1 cellular context compared by ENCODE assay signal in the genomic region with DNA sequence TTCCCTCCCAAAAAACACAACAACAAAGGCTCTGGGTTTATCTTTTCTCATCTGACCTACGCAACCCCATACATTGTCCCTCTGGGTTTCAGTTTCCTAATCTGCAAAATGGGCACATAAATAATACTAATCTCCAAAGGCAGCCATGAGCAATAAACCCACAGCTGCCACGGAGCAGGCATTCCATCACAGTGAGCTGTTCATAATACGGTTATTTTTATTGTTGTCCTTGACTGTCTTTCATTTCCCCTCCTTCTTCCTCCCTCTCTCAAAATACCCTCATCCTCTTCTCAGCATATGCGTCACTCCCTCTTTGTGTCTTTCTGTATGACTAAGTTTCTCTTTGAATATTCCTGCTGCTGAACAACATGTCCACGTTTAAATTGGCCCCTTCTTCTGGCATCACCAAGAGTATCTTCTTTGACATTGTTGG.
TF ChIP-seq lines count a peak whose summit lies in the region.

No MANE protein-coding gene starts in this region.

TF ChIP-seq in GM12878, 131 proteins besides CTCF, POLR2A, EP300 and RAD21 (continued from another document and continues in another):
- TF ChIP-seq, protein P1, sequence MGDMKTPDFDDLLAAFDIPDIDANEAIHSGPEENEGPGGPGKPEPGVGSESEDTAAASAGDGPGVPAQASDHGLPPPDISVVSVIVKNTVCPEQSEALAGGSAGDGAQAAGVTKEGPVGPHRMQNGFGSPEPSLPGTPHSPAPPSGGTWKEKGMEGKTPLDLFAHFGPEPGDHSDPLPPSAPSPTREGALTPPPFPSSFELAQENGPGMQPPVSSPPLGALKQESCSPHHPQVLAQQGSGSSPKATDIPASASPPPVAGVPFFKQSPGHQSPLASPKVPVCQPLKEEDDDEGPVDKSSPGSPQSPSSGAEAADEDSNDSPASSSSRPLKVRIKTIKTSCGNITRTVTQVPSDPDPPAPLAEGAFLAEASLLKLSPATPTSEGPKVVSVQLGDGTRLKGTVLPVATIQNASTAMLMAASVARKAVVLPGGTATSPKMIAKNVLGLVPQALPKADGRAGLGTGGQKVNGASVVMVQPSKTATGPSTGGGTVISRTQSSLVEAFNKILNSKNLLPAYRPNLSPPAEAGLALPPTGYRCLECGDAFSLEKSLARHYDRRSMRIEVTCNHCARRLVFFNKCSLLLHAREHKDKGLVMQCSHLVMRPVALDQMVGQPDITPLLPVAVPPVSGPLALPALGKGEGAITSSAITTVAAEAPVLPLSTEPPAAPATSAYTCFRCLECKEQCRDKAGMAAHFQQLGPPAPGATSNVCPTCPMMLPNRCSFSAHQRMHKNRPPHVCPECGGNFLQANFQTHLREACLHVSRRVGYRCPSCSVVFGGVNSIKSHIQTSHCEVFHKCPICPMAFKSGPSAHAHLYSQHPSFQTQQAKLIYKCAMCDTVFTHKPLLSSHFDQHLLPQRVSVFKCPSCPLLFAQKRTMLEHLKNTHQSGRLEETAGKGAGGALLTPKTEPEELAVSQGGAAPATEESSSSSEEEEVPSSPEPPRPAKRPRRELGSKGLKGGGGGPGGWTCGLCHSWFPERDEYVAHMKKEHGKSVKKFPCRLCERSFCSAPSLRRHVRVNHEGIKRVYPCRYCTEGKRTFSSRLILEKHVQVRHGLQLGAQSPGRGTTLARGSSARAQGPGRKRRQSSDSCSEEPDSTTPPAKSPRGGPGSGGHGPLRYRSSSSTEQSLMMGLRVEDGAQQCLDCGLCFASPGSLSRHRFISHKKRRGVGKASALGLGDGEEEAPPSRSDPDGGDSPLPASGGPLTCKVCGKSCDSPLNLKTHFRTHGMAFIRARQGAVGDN (IDR thresholded peaks at IDR 0.05), result 0 out of 2 replicates have a peak, but pooled peaks have one; percentile 9
- TF ChIP-seq HDAC2 (IDR thresholded peaks at IDR 0.05) (no peak), ETV6 (conservative IDR thresholded peaks at IDR 0.05 in 1 of 2, IDR thresholded peaks at IDR 0.05 in 1 of 2; ENCODE audit: borderline replicate concordance in 1 of 2, low read depth in 1 of 2) (peak in 1 of 2 experiments; percentile 99; a peak in 2 of 4 replicates), TBL1XR1 (IDR thresholded peaks at IDR 0.05; ENCODE audit: low read depth, low read length) (no peak), RBBP5 (conservative IDR thresholded peaks at IDR 0.05) (no peak), RB1 (IDR thresholded peaks at IDR 0.05; ENCODE audit: borderline replicate concordance) (no peak), GATAD2B (conservative IDR thresholded peaks at IDR 0.05; ENCODE audit: low read depth) (no peak), RCOR1 (conservative IDR thresholded peaks at IDR 0.05; ENCODE audit: low read depth, low read length) (no peak), YBX1 (IDR thresholded peaks at IDR 0.05) (no peak), CHD2 (IDR thresholded peaks at IDR 0.05; ENCODE audit: borderline replicate concordance, low read depth, low read length) (no peak), KDM1A (IDR thresholded peaks at IDR 0.05; ENCODE audit: borderline replicate concordance) (no peak), CBX5 (IDR thresholded peaks at IDR 0.05; ENCODE audit: low read depth) (peak; percentile 98), HCFC1 (IDR thresholded peaks at IDR 0.05; ENCODE audit: low read length) (no peak), IRF4 (IDR thresholded peaks at IDR 0.05; ENCODE audit: low read depth, low read length) (peak; percentile 87; the same call in 1 of the 2 replicates), TCF7 (IDR thresholded peaks at IDR 0.05; ENCODE audit: borderline replicate concordance) (peak; percentile 69), SP1 (IDR thresholded peaks at IDR 0.05; ENCODE audit: low read depth, low read length) (peak; percentile 59), POLR2AphosphoS5 (IDR thresholded peaks at IDR 0.05; ENCODE audit: low read length) (no peak), MYC (IDR thresholded peaks at IDR 0.05; ENCODE audit: insufficient read depth, insufficient read length, insufficient replicate concordance, low read length, severe bottlenecking) (no peak), CREM (IDR thresholded peaks at IDR 0.05; ENCODE audit: low read depth) (peak; percentile 90), IKZF2 (IDR thresholded peaks at IDR 0.05) (peak; percentile 91 to 93), KLF5 (IDR thresholded peaks at IDR 0.05; ENCODE audit: partially characterized antibody) (peak; percentile 79), PML (IDR thresholded peaks at IDR 0.05; ENCODE audit: low read length) (peak; percentile 52; the same call in 1 of the 2 replicates), POLR2AphosphoS2 (IDR thresholded peaks at IDR 0.05; ENCODE audit: low read depth, low read length) (no peak), JUNB (IDR thresholded peaks at IDR 0.05) (peak; percentile 96), RFX5 (IDR thresholded peaks at IDR 0.05; ENCODE audit: low read depth, low read length) (no peak), SUPT20H (IDR thresholded peaks at IDR 0.05; ENCODE audit: borderline replicate concordance, control insufficient read depth, low read depth, low read length) (no peak), MEF2B (IDR thresholded peaks at IDR 0.05; ENCODE audit: partially characterized antibody, poor library complexity, severe bottlenecking) (peak; percentile 49), ZNF217 (IDR thresholded peaks at IDR 0.05) (peak; percentile 70), TCF12 (IDR thresholded peaks at IDR 0.05; ENCODE audit: low read depth, low read length) (peak; percentile 64), NR2C1 (IDR thresholded peaks at IDR 0.05) (no peak)
- TF ChIP-seq, protein P2, sequence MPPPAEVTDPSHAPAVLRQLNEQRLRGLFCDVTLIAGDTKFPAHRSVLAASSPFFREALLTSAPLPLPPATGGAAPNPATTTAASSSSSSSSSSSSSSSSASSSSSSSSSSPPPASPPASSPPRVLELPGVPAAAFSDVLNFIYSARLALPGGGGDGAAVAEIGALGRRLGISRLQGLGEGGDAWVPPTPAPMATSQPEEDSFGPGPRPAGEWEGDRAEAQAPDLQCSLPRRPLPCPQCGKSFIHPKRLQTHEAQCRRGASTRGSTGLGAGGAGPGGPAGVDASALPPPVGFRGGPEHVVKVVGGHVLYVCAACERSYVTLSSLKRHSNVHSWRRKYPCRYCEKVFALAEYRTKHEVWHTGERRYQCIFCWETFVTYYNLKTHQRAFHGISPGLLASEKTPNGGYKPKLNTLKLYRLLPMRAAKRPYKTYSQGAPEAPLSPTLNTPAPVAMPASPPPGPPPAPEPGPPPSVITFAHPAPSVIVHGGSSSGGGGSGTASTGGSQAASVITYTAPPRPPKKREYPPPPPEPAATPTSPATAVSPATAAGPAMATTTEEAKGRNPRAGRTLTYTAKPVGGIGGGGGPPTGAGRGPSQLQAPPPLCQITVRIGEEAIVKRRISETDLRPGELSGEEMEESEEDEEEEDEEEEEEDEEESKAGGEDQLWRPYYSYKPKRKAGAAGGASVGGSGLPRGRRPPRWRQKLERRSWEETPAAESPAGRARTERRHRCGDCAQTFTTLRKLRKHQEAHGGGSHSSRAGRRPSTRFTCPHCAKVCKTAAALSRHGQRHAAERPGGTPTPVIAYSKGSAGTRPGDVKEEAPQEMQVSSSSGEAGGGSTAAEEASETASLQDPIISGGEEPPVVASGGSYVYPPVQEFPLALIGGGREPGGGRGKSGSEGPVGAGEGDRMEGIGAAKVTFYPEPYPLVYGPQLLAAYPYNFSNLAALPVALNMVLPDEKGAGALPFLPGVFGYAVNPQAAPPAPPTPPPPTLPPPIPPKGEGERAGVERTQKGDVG (CRISPR knock-in tag; IDR thresholded peaks at IDR 0.05), result no peak
- TF ChIP-seq, protein P3, sequence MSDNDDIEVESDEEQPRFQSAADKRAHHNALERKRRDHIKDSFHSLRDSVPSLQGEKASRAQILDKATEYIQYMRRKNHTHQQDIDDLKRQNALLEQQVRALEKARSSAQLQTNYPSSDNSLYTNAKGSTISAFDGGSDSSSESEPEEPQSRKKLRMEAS (IDR thresholded peaks at IDR 0.05; ENCODE audit: low read depth, low read length), result no peak
- TF ChIP-seq, protein P4, sequence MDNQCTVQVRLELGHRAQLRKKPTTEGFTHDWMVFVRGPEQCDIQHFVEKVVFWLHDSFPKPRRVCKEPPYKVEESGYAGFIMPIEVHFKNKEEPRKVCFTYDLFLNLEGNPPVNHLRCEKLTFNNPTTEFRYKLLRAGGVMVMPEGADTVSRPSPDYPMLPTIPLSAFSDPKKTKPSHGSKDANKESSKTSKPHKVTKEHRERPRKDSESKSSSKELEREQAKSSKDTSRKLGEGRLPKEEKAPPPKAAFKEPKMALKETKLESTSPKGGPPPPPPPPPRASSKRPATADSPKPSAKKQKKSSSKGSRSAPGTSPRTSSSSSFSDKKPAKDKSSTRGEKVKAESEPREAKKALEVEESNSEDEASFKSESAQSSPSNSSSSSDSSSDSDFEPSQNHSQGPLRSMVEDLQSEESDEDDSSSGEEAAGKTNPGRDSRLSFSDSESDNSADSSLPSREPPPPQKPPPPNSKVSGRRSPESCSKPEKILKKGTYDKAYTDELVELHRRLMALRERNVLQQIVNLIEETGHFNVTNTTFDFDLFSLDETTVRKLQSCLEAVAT (IDR thresholded peaks at IDR 0.05), result 0 out of 2 replicates have a peak, but pooled peaks have one; percentile 37
- TF ChIP-seq, protein P5, sequence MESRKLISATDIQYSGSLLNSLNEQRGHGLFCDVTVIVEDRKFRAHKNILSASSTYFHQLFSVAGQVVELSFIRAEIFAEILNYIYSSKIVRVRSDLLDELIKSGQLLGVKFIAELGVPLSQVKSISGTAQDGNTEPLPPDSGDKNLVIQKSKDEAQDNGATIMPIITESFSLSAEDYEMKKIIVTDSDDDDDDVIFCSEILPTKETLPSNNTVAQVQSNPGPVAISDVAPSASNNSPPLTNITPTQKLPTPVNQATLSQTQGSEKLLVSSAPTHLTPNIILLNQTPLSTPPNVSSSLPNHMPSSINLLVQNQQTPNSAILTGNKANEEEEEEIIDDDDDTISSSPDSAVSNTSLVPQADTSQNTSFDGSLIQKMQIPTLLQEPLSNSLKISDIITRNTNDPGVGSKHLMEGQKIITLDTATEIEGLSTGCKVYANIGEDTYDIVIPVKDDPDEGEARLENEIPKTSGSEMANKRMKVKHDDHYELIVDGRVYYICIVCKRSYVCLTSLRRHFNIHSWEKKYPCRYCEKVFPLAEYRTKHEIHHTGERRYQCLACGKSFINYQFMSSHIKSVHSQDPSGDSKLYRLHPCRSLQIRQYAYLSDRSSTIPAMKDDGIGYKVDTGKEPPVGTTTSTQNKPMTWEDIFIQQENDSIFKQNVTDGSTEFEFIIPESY (IDR thresholded peaks at IDR 0.05), result no peak; the same call in 1 of the 2 replicates
- TF ChIP-seq, protein P6, sequence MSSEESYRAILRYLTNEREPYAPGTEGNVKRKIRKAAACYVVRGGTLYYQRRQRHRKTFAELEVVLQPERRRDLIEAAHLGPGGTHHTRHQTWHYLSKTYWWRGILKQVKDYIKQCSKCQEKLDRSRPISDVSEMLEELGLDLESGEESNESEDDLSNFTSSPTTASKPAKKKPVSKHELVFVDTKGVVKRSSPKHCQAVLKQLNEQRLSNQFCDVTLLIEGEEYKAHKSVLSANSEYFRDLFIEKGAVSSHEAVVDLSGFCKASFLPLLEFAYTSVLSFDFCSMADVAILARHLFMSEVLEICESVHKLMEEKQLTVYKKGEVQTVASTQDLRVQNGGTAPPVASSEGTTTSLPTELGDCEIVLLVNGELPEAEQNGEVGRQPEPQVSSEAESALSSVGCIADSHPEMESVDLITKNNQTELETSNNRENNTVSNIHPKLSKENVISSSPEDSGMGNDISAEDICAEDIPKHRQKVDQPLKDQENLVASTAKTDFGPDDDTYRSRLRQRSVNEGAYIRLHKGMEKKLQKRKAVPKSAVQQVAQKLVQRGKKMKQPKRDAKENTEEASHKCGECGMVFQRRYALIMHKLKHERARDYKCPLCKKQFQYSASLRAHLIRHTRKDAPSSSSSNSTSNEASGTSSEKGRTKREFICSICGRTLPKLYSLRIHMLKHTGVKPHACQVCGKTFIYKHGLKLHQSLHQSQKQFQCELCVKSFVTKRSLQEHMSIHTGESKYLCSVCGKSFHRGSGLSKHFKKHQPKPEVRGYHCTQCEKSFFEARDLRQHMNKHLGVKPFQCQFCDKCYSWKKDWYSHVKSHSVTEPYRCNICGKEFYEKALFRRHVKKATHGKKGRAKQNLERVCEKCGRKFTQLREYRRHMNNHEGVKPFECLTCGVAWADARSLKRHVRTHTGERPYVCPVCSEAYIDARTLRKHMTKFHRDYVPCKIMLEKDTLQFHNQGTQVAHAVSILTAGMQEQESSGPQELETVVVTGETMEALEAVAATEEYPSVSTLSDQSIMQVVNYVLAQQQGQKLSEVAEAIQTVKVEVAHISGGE (CRISPR knock-in tag; IDR thresholded peaks at IDR 0.05), result no peak
- TF ChIP-seq, protein P7, sequence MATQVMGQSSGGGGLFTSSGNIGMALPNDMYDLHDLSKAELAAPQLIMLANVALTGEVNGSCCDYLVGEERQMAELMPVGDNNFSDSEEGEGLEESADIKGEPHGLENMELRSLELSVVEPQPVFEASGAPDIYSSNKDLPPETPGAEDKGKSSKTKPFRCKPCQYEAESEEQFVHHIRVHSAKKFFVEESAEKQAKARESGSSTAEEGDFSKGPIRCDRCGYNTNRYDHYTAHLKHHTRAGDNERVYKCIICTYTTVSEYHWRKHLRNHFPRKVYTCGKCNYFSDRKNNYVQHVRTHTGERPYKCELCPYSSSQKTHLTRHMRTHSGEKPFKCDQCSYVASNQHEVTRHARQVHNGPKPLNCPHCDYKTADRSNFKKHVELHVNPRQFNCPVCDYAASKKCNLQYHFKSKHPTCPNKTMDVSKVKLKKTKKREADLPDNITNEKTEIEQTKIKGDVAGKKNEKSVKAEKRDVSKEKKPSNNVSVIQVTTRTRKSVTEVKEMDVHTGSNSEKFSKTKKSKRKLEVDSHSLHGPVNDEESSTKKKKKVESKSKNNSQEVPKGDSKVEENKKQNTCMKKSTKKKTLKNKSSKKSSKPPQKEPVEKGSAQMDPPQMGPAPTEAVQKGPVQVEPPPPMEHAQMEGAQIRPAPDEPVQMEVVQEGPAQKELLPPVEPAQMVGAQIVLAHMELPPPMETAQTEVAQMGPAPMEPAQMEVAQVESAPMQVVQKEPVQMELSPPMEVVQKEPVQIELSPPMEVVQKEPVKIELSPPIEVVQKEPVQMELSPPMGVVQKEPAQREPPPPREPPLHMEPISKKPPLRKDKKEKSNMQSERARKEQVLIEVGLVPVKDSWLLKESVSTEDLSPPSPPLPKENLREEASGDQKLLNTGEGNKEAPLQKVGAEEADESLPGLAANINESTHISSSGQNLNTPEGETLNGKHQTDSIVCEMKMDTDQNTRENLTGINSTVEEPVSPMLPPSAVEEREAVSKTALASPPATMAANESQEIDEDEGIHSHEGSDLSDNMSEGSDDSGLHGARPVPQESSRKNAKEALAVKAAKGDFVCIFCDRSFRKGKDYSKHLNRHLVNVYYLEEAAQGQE (IDR thresholded peaks at IDR 0.05; ENCODE audit: low read depth, low read length), result no peak
- TF ChIP-seq, protein P8, sequence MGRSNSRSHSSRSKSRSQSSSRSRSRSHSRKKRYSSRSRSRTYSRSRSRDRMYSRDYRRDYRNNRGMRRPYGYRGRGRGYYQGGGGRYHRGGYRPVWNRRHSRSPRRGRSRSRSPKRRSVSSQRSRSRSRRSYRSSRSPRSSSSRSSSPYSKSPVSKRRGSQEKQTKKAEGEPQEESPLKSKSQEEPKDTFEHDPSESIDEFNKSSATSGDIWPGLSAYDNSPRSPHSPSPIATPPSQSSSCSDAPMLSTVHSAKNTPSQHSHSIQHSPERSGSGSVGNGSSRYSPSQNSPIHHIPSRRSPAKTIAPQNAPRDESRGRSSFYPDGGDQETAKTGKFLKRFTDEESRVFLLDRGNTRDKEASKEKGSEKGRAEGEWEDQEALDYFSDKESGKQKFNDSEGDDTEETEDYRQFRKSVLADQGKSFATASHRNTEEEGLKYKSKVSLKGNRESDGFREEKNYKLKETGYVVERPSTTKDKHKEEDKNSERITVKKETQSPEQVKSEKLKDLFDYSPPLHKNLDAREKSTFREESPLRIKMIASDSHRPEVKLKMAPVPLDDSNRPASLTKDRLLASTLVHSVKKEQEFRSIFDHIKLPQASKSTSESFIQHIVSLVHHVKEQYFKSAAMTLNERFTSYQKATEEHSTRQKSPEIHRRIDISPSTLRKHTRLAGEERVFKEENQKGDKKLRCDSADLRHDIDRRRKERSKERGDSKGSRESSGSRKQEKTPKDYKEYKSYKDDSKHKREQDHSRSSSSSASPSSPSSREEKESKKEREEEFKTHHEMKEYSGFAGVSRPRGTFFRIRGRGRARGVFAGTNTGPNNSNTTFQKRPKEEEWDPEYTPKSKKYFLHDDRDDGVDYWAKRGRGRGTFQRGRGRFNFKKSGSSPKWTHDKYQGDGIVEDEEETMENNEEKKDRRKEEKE (IDR thresholded peaks at IDR 0.05), result no peak
